ENCODE assay signal across 3 cellular contexts in the genomic region with DNA sequence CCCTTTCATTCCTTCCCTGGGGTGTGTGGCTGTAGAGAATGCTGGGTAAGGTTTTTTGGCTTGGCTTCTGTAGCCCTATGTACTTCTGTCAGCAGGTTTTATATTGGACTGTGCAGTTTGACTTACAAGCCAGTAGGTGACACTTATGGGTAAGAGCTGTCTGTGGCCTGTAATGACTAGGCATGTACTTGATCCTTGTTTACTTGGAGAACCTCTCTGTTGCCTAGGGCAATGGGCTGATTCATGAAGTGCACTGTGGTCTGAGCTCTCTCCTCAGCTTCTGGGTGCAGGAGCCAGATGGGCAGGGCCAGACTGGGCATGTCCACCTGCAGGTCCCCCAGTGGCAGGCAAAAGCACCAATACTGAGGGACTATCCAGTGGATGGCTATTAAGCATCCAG.
TF ChIP-seq lines count a peak whose summit lies in the region.

No MANE protein-coding gene starts in this region.

TF ChIP-seq in SK-N-SH, 30 proteins besides CTCF, POLR2A, EP300 and RAD21 (continued from another document):
- no peak for TF ChIP-seq FOXM1 (IDR thresholded peaks at IDR 0.05; ENCODE audit: low read depth)
- TF ChIP-seq, protein P1, sequence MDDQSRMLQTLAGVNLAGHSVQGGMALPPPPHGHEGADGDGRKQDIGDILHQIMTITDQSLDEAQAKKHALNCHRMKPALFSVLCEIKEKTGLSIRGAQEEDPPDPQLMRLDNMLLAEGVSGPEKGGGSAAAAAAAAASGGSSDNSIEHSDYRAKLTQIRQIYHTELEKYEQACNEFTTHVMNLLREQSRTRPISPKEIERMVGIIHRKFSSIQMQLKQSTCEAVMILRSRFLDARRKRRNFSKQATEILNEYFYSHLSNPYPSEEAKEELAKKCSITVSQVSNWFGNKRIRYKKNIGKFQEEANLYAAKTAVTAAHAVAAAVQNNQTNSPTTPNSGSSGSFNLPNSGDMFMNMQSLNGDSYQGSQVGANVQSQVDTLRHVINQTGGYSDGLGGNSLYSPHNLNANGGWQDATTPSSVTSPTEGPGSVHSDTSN (IDR thresholded peaks at IDR 0.05): no peak
- TF ChIP-seq, protein P2, sequence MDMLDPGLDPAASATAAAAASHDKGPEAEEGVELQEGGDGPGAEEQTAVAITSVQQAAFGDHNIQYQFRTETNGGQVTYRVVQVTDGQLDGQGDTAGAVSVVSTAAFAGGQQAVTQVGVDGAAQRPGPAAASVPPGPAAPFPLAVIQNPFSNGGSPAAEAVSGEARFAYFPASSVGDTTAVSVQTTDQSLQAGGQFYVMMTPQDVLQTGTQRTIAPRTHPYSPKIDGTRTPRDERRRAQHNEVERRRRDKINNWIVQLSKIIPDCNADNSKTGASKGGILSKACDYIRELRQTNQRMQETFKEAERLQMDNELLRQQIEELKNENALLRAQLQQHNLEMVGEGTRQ (IDR thresholded peaks at IDR 0.05; ENCODE audit: borderline replicate concordance, low read depth, low read length): no peak
- TF ChIP-seq RXRA (IDR thresholded peaks at IDR 0.05; ENCODE audit: borderline replicate concordance, low read depth): no peak
- no peak for TF ChIP-seq TCF12 (IDR thresholded peaks at IDR 0.05)
- TF ChIP-seq EZH2phosphoT487 (IDR thresholded peaks at IDR 0.05; ENCODE audit: borderline replicate concordance, low read depth): no peak
- no peak for TF ChIP-seq FOXJ3 (CRISPR knock-in tag; IDR thresholded peaks at IDR 0.05)
- TF ChIP-seq MEF2A (IDR thresholded peaks at IDR 0.05; ENCODE audit: borderline replicate concordance, low read depth): no peak
- no peak for TF ChIP-seq TEAD4 (IDR thresholded peaks at IDR 0.05; ENCODE audit: borderline replicate concordance, insufficient read depth)
TF ChIP-seq in SK-N-SH: peak in this region for 0.

TF ChIP-seq in SK-N-SH treated with all-trans-retinoic acid at 6 μM for 48 hours, 23 proteins besides CTCF, POLR2A, EP300 and RAD21 (continued from another document):
- TF ChIP-seq, protein P3, sequence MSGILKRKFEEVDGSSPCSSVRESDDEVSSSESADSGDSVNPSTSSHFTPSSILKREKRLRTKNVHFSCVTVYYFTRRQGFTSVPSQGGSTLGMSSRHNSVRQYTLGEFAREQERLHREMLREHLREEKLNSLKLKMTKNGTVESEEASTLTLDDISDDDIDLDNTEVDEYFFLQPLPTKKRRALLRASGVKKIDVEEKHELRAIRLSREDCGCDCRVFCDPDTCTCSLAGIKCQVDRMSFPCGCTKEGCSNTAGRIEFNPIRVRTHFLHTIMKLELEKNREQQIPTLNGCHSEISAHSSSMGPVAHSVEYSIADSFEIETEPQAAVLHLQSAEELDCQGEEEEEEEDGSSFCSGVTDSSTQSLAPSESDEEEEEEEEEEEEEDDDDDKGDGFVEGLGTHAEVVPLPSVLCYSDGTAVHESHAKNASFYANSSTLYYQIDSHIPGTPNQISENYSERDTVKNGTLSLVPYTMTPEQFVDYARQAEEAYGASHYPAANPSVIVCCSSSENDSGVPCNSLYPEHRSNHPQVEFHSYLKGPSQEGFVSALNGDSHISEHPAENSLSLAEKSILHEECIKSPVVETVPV (CRISPR knock-in tag; IDR thresholded peaks at IDR 0.05): no peak
- TF ChIP-seq CSDC2 (CRISPR knock-in tag; IDR thresholded peaks at IDR 0.05) (no peak), ZNF70 (CRISPR knock-in tag; IDR thresholded peaks at IDR 0.05) (no peak), ZFP3 (CRISPR knock-in tag; IDR thresholded peaks at IDR 0.05) (no peak), ZNF8 (CRISPR knock-in tag; IDR thresholded peaks at IDR 0.05) (no peak), RARB (CRISPR knock-in tag; IDR thresholded peaks at IDR 0.05) (no peak), TCF4 (CRISPR knock-in tag; IDR thresholded peaks at IDR 0.05; ENCODE audit: borderline replicate concordance) (no peak)
- TF ChIP-seq, protein P4, sequence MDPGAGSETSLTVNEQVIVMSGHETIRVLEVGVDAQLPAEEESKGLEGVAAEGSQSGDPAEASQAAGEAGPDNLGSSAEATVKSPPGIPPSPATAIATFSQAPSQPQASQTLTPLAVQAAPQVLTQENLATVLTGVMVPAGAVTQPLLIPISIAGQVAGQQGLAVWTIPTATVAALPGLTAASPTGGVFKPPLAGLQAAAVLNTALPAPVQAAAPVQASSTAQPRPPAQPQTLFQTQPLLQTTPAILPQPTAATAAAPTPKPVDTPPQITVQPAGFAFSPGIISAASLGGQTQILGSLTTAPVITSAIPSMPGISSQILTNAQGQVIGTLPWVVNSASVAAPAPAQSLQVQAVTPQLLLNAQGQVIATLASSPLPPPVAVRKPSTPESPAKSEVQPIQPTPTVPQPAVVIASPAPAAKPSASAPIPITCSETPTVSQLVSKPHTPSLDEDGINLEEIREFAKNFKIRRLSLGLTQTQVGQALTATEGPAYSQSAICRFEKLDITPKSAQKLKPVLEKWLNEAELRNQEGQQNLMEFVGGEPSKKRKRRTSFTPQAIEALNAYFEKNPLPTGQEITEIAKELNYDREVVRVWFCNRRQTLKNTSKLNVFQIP (CRISPR knock-in tag; IDR thresholded peaks at IDR 0.05; ENCODE audit: borderline replicate concordance, low read depth): no peak
- TF ChIP-seq, protein P5, sequence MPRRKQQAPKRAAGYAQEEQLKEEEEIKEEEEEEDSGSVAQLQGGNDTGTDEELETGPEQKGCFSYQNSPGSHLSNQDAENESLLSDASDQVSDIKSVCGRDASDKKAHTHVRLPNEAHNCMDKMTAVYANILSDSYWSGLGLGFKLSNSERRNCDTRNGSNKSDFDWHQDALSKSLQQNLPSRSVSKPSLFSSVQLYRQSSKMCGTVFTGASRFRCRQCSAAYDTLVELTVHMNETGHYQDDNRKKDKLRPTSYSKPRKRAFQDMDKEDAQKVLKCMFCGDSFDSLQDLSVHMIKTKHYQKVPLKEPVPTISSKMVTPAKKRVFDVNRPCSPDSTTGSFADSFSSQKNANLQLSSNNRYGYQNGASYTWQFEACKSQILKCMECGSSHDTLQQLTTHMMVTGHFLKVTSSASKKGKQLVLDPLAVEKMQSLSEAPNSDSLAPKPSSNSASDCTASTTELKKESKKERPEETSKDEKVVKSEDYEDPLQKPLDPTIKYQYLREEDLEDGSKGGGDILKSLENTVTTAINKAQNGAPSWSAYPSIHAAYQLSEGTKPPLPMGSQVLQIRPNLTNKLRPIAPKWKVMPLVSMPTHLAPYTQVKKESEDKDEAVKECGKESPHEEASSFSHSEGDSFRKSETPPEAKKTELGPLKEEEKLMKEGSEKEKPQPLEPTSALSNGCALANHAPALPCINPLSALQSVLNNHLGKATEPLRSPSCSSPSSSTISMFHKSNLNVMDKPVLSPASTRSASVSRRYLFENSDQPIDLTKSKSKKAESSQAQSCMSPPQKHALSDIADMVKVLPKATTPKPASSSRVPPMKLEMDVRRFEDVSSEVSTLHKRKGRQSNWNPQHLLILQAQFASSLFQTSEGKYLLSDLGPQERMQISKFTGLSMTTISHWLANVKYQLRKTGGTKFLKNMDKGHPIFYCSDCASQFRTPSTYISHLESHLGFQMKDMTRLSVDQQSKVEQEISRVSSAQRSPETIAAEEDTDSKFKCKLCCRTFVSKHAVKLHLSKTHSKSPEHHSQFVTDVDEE (CRISPR knock-in tag; IDR thresholded peaks at IDR 0.05): no peak
- TF ChIP-seq, protein P6, sequence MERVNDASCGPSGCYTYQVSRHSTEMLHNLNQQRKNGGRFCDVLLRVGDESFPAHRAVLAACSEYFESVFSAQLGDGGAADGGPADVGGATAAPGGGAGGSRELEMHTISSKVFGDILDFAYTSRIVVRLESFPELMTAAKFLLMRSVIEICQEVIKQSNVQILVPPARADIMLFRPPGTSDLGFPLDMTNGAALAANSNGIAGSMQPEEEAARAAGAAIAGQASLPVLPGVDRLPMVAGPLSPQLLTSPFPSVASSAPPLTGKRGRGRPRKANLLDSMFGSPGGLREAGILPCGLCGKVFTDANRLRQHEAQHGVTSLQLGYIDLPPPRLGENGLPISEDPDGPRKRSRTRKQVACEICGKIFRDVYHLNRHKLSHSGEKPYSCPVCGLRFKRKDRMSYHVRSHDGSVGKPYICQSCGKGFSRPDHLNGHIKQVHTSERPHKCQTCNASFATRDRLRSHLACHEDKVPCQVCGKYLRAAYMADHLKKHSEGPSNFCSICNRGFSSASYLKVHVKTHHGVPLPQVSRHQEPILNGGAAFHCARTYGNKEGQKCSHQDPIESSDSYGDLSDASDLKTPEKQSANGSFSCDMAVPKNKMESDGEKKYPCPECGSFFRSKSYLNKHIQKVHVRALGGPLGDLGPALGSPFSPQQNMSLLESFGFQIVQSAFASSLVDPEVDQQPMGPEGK (CRISPR knock-in tag; IDR thresholded peaks at IDR 0.05; ENCODE audit: borderline replicate concordance): no peak

TF ChIP-seq in K562, 482 proteins besides CTCF, POLR2A, EP300 and RAD21 (continued from another document):
- TF ChIP-seq, protein P7, sequence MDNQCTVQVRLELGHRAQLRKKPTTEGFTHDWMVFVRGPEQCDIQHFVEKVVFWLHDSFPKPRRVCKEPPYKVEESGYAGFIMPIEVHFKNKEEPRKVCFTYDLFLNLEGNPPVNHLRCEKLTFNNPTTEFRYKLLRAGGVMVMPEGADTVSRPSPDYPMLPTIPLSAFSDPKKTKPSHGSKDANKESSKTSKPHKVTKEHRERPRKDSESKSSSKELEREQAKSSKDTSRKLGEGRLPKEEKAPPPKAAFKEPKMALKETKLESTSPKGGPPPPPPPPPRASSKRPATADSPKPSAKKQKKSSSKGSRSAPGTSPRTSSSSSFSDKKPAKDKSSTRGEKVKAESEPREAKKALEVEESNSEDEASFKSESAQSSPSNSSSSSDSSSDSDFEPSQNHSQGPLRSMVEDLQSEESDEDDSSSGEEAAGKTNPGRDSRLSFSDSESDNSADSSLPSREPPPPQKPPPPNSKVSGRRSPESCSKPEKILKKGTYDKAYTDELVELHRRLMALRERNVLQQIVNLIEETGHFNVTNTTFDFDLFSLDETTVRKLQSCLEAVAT (IDR thresholded peaks at IDR 0.05): no peak
- 0 out of 2 replicates have a peak, but pooled peaks have one; percentile 25 for TF ChIP-seq MAFG (tag; conservative IDR thresholded peaks at IDR 0.05)
- TF ChIP-seq NFE2 (IDR thresholded peaks at IDR 0.05; ENCODE audit: low read depth): 0 out of 2 replicates have a peak, but pooled peaks have one; percentile 9
- TF ChIP-seq THRAP3 (IDR thresholded peaks at IDR 0.05; ENCODE audit: borderline replicate concordance): no peak
- TF ChIP-seq RFX1 (IDR thresholded peaks at IDR 0.05): peak; percentile 41; the same call in 1 of the 2 replicates
- no peak for TF ChIP-seq TARDBP (IDR thresholded peaks at IDR 0.05)
- no peak for TF ChIP-seq ZNF561 (CRISPR knock-in tag; conservative IDR thresholded peaks at IDR 0.05)
